In the genomic region with DNA sequence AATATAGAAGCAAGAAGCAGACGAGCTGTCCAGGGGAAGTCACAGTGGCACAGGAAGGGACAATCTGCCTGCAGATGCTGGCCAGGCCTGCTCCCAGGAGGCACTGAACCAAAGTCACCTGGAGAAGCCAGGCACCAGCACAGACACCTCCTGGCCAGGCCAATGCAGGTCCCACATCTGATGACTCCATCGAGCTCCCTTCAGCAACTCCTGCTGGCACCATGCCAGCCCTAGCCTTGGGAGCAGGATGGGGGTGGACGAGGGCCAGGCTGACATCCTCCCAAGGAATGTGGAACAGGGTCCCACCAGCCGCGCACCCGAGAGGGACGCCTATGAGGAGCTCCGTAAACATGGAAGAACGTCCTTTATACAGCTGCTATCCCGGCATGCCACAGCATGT, we compare ENCODE assay signal across 10 cellular contexts. TPM values are rescaled to one million over a fixed set of nuclear protein-coding genes. Genes with fewer than 3 reads are reported as not detected.
DNase-seq lines count a peak whose midpoint lies in the region; ATAC-seq and FAIRE-seq lines count a peak whose summit lies in the region.
"Had no signal": no experiment of that assay in that cellular context is flagged by ENCODE, and none has a peak within 500 bp of the region (broad histone marks: within the 10 kb centered on the region; RNA-seq: fewer than 3 reads in every experiment).

No MANE protein-coding gene starts in this region.

- no peaks in the 10 kb centered on the region for H3K9me3 ChIP-seq in mucosa of rectum (ENCODE audit: control insufficient read depth in 2 of 2, low read length in 2 of 2)

- no peak for ATAC-seq in GM18519 (IDR thresholded peaks at IDR 0.05; ENCODE audit: low FRiP score, unreplicated experiment)

- H3K4me3 ChIP-seq in mucosa of rectum (ENCODE audit: low read length in 2 of 2) (no peak overlapping the region), urinary bladder (ENCODE audit: low read depth, low read length) (no peak overlapping the region)

- peak; percentile 35 for DNase-seq in DMS 273 (lab: John Stamatoyannopoulos, UW; ENCODE audit: unreplicated experiment)
- no peak for DNase-seq in DMS 273 treated with DMSO at 0.1 percent for 48 hours (lab: John Stamatoyannopoulos, UW)
- DNase-seq in epithelial cell of prostate (ENCODE audit: low read depth, low spot score), result no peak
- DNase-seq in stimulated activated CD4-positive, alpha-beta T cell treated with anti-CD3 and anti-CD28 coated beads, Interleukin-12 subunit alpha, Interleukin-12 subunit beta, amount 100 ng/mL, for 4 hours, result no peak
- no peak for DNase-seq in HTR-8/SVneo (ENCODE audit: insufficient read length, low spot score)
- DNase-seq: GOT3 had no signal

- H3K27ac ChIP-seq in epithelial cell of prostate, result peak overlapping the region; percentile 75
- H3K27ac ChIP-seq in mucosa of rectum (ENCODE audit: low read depth in 2 of 2, low read length in 2 of 2), result peak overlapping the region; percentile 61 to 79
- peak overlapping the region; percentile 58 for H3K27ac ChIP-seq in urinary bladder (ENCODE audit: low read depth)
- H3K27ac ChIP-seq: 22Rv1 had no signal

- 33% methylated on average over 10 of the region's 10 CpGs for WGBS in urinary bladder

- H3K9ac ChIP-seq in mucosa of rectum (ENCODE audit: low read depth in 1 of 2, low read length in 2 of 2), result no peak overlapping the region

- no peaks in the 10 kb centered on the region for H3K27me3 ChIP-seq in mucosa of rectum (ENCODE audit: control insufficient read depth in 2 of 2, insufficient read depth in 2 of 2, low read length in 2 of 2)

- FAIRE-seq in HTR-8/SVneo (lab: Jason Lieb, UNC), result no peak

- H3K36me3 ChIP-seq in mucosa of rectum (ENCODE audit: control insufficient read depth in 2 of 2, insufficient read depth in 2 of 2, low read length in 2 of 2), result peaks cover 39 to 53% of the 10 kb centered on the region in 2 donors
- peaks cover 4% of the 10 kb centered on the region for H3K36me3 ChIP-seq in urinary bladder (ENCODE audit: insufficient read depth)

- H3K4me1 ChIP-seq in mucosa of rectum (ENCODE audit: control insufficient read depth in 2 of 2, insufficient read depth in 2 of 2, low read length in 2 of 2), result peaks cover 23 to 25% of the 10 kb centered on the region in 2 donors
- H3K4me1 ChIP-seq in urinary bladder (ENCODE audit: insufficient read depth), result no peaks in the 10 kb centered on the region

RNA-seq across cellular contexts. Expression of gene ISYNA1, which starts 22.4 kb away (rescaled TPM):
- 26.0 TPM for total RNA-seq in urinary bladder
- polyA plus RNA-seq in urinary bladder, result 35.6 TPM

RNA-seq across cellular contexts. Expression of gene SSBP4, which starts 41.1 kb away (rescaled TPM):
- total RNA-seq in urinary bladder, result 28.8 TPM
- polyA plus RNA-seq in urinary bladder, result 81.3 TPM
